Comparison of ENCODE assay signal across 21 cellular contexts in genomic region chr1:17965515-17966100, GRCh38.
A peak's percentile ranks its signal among the peaks of the same experiment; 100 is the strongest.
DNase-seq lines count a peak whose midpoint lies in the region; ATAC-seq, FAIRE-seq and TF ChIP-seq lines count a peak whose summit lies in the region.
"Had no signal": no experiment of that assay in that cellular context is flagged by ENCODE, and none has a peak within 500 bp of the region (broad histone marks: within the 10 kb centered on the region; RNA-seq: fewer than 3 reads in every experiment).

No MANE protein-coding gene starts in this region.

- no peak for DNase-seq in Right ventricle myocardium inferior (ENCODE audit: missing footprints)
- no peak for DNase-seq in heart left ventricle
- no peak for DNase-seq in H1 (ENCODE audit: low read depth in 1 of 2, low spot score in 2 of 2)
- DNase-seq in posterior vena cava (ENCODE audit: low spot score): peak; percentile 55
- DNase-seq in ecto neural progenitor cell (ENCODE audit: low spot score): no peak
- DNase-seq in left colon: no peak
- DNase-seq in DMS53 treated with DMSO at 0.1 percent for 48 hours (lab: John Stamatoyannopoulos, UW; ENCODE audit: unreplicated experiment): no peak
- DNase-seq: CD4-positive, alpha-beta T cell; CD8-positive, alpha-beta memory T cell; DMS 273 treated with DMSO at 0.1 percent for 48 hours; DMS79 treated with DMSO at 0.1 percent for 48 hours; GOT3; H7; HCEC 1CT had no signal

- H3K36me3 ChIP-seq in heart left ventricle (no peaks in the 10 kb centered on the region), BLaER1 (no peaks in the 10 kb centered on the region), H1 (ENCODE audit: control insufficient read depth in 2 of 4, insufficient read depth in 4 of 4, low read length in 3 of 4) (no peaks in the 10 kb centered on the region)
- H3K36me3 ChIP-seq: BLaER1 treated with 17β-estradiol and CSF1 and Interleukin-3, amounts not matched to agents 10 nM and 100 nM had no signal

- intact Hi-C loops in Right ventricle myocardium inferior (cut with DNase I): no loop called here
- intact Hi-C loops in heart left ventricle (cut with DNase I): no loop called here
- intact Hi-C loops in posterior vena cava (cut with DNase I): no loop called here
- intact Hi-C loops in left colon (cut with DNase I, micrococcal nuclease): no loop called here

- H3K27me3 ChIP-seq in heart left ventricle: peaks cover 0 to 23% (median 4%) of the 10 kb centered on the region in 9 donors
- H3K27me3 ChIP-seq in BLaER1: no peaks in the 10 kb centered on the region
- H3K27me3 ChIP-seq in H1 (replicated peaks in 1 of 4; ENCODE audit: control insufficient read depth in 3 of 4, extremely low read depth in 1 of 4, insufficient read depth in 3 of 4, low read length in 3 of 4): peaks cover 0 to 4% (median 1%) of the 10 kb centered on the region in 4 experiments; a peak in 1 of 7 replicates
- H3K27me3 ChIP-seq: BLaER1 treated with 17β-estradiol and CSF1 and Interleukin-3, amounts not matched to agents 10 nM and 100 nM had no signal

- CTCF ChIA-PET in H1 (lab: Charles Lee; ENCODE audit: partially characterized antibody): interaction anchor here (0.8 to 1.9 kb wide), 3 partner anchors 43 to 269 kb away, joined by 3 to 5 read pairs (median 3); no protein-coding TSS in a partner anchor

- H3K27ac ChIP-seq in heart left ventricle (no peak overlapping the region), BLaER1 (no peak overlapping the region), H1 (ENCODE audit: low read depth, low read length) (no peak overlapping the region)
- H3K27ac ChIP-seq: 22Rv1 had no signal

- 67 to 77% (median 70%) methylated on average over 5 of the region's 5 CpGs for WGBS in heart left ventricle, 4 donors
- 85% methylated on average over 5 of the region's 5 CpGs; no CpG with 5 or more reads in 1 of the 2 experiments for WGBS in H1 (ENCODE audit: extremely low coverage in 1 of 2, insufficient coverage in 1 of 2, insufficient read length in 1 of 2, insufficient replicate concordance in 2 of 2, low coverage in 1 of 2, low lambda C conversion rate in 2 of 2, missing lambda C conversion rate in 1 of 2), 2 experiments

- TF ChIP-seq RAD21 in H1 (IDR thresholded peaks at IDR 0.05 in 1 of 2, conservative IDR thresholded peaks at IDR 0.05 in 1 of 2; ENCODE audit: low read depth in 2 of 2, low read length in 2 of 2): no peak

- TF ChIP-seq CTCF in heart left ventricle (IDR thresholded peaks at IDR 0.05): no peak
- no peak for TF ChIP-seq CTCF in H1 (IDR thresholded peaks at IDR 0.05; ENCODE audit: control extremely low read depth in 1 of 3, insufficient read depth in 1 of 3, low read depth in 1 of 3, low read length in 3 of 3)

- no peak overlapping the region for H2AFZ ChIP-seq in H1 (ENCODE audit: low read length)

- no peak overlapping the region for H2AK5ac ChIP-seq in H1 (ENCODE audit: low read depth, low read length)

- POLR2A ChIA-PET in H1 (lab: Charles Lee; ENCODE audit: partially characterized antibody): no interaction called here

- H2BK5ac ChIP-seq in H1 (ENCODE audit: low read depth, low read length): no peak overlapping the region

- H3K9me3 ChIP-seq in heart left ventricle: no peaks in the 10 kb centered on the region
- no peaks in the 10 kb centered on the region for H3K9me3 ChIP-seq in BLaER1
- no peaks in the 10 kb centered on the region for H3K9me3 ChIP-seq in H1 (ENCODE audit: insufficient read depth in 2 of 2, low read depth in 1 of 2, low read length in 1 of 2)
- H3K9me3 ChIP-seq: BLaER1 treated with 17β-estradiol and CSF1 and Interleukin-3, amounts not matched to agents 10 nM and 100 nM had no signal

- no peak overlapping the region for H2BK12ac ChIP-seq in H1 (ENCODE audit: low read depth, low read length)

- no peak for TF ChIP-seq EP300 in H1 (IDR thresholded peaks at IDR 0.05; ENCODE audit: borderline replicate concordance in 1 of 2, low read depth in 2 of 2, low read length in 2 of 2)

- H4K91ac ChIP-seq in H1 (replicated peaks; ENCODE audit: insufficient read length, low read length): no peak overlapping the region

- H3K9ac ChIP-seq in BLaER1 (no peak overlapping the region), H1 (replicated peaks in 1 of 4; ENCODE audit: extremely low read depth in 1 of 4, low read depth in 3 of 4, low read length in 3 of 4) (no peak overlapping the region)
- H3K9ac ChIP-seq: BLaER1 treated with 17β-estradiol and CSF1 and Interleukin-3, amounts not matched to agents 10 nM and 100 nM had no signal

- no peak overlapping the region for H2BK15ac ChIP-seq in H1 (ENCODE audit: low read length)

- H3K4ac ChIP-seq in H1 (replicated peaks; ENCODE audit: insufficient read length, low read depth, low read length): no peak overlapping the region

- no peak overlapping the region for H4K8ac ChIP-seq in H1 (ENCODE audit: extremely low read depth, insufficient read depth, low read length)

- no peak overlapping the region for H3K23ac ChIP-seq in H1 (ENCODE audit: insufficient read length)

- H3K56ac ChIP-seq in H1 (replicated peaks; ENCODE audit: insufficient read length, low read depth, low read length): no peak overlapping the region

- H3K79me2 ChIP-seq in H1 (ENCODE audit: control insufficient read depth in 1 of 2, insufficient read depth in 2 of 2, low read length in 2 of 2): no peaks in the 10 kb centered on the region

- H4K20me1 ChIP-seq in BLaER1: no peaks in the 10 kb centered on the region
- H4K20me1 ChIP-seq in H1 (replicated peaks in 1 of 2; ENCODE audit: control insufficient read depth in 1 of 2, insufficient read depth in 2 of 2, low read length in 2 of 2): no peaks in the 10 kb centered on the region
- H4K20me1 ChIP-seq: BLaER1 treated with 17β-estradiol and CSF1 and Interleukin-3, amounts not matched to agents 10 nM and 100 nM had no signal

- H2BK120ac ChIP-seq in H1 (replicated peaks; ENCODE audit: low read depth, low read length): no peak overlapping the region

- no peak overlapping the region for H4K5ac ChIP-seq in H1 (ENCODE audit: insufficient read length, low read depth, low read length)

- FAIRE-seq in H1 (lab: Jason Lieb, UNC): no peak
- FAIRE-seq: A204.1, D721Med, G401.6, GM12892 had no signal

- H3K4me3 ChIP-seq in heart left ventricle (no peak overlapping the region), BLaER1 (no peak overlapping the region), H1 (ENCODE audit: extremely low read depth in 1 of 4, insufficient read depth in 2 of 4, low read depth in 3 of 4, low read length in 4 of 4) (no peak overlapping the region)
- H3K4me3 ChIP-seq: BLaER1 treated with 17β-estradiol and CSF1 and Interleukin-3, amounts not matched to agents 10 nM and 100 nM had no signal

- H3K4me1 ChIP-seq in heart left ventricle (no peaks in the 10 kb centered on the region), BLaER1 (peaks cover 13% of the 10 kb centered on the region), H1 (replicated peaks in 1 of 4; ENCODE audit: control insufficient read depth in 3 of 4, insufficient read depth in 4 of 4, low read length in 3 of 4) (no peaks in the 10 kb centered on the region)

- TF ChIP-seq POLR2A in heart left ventricle (IDR thresholded peaks at IDR 0.05): no peak
- TF ChIP-seq POLR2A in H1 (IDR thresholded peaks at IDR 0.05; ENCODE audit: control extremely low read depth in 1 of 2, low read depth in 2 of 2, low read length in 2 of 2): no peak

- ATAC-seq in Right ventricle myocardium inferior (peak; percentile 50), heart left ventricle (no peak), left colon (no peak)

- H3K14ac ChIP-seq in H1 (ENCODE audit: insufficient read length): no peak overlapping the region

- no peak overlapping the region for H2BK20ac ChIP-seq in H1 (ENCODE audit: low read length)

- H3K18ac ChIP-seq in H1 (ENCODE audit: extremely low read depth, low read length): no peak overlapping the region

- H3K4me2 ChIP-seq in BLaER1: 0 out of 2 replicates have a peak overlapping the region, but pooled peaks have one; percentile 4
- no peak overlapping the region for H3K4me2 ChIP-seq in H1 (ENCODE audit: insufficient read depth in 1 of 2, low read depth in 2 of 2, low read length in 2 of 2)

- no peaks in the 10 kb centered on the region; the same call in 1 of the 2 replicates for H3K23me2 ChIP-seq in H1 (ENCODE audit: low read depth, low read length)

- no peaks in the 10 kb centered on the region for H3K79me1 ChIP-seq in H1 (ENCODE audit: low read depth, low read length)

TF ChIP-seq in H1, 55 proteins besides CTCF, POLR2A, EP300 and RAD21:
- TF ChIP-seq NRF1 (IDR thresholded peaks at IDR 0.05; ENCODE audit: low read depth, low read length) (no peak), KDM1A (IDR thresholded peaks at IDR 0.05; ENCODE audit: borderline replicate concordance, low read length) (peak; percentile 58; the same call in 1 of the 2 replicates)
